ENCODE assay signal across 15 cellular contexts in genomic region chr2:71876542-71877451, GRCh38.
"Had no signal": no experiment of that assay in that cellular context is flagged by ENCODE, and none has a peak within 500 bp of the region (broad histone marks: within the 10 kb centered on the region; RNA-seq: fewer than 3 reads in every experiment).

No MANE protein-coding gene starts in this region.

- DNase-seq: activated CD4-positive, alpha-beta T cell treated with anti-CD3 and anti-CD28 coated beads, Interleukin-2, amount 50 U/mL, for 4 hours; activated gamma-delta T cell; activated T-cell treated with anti-CD3 and anti-CD28 coated beads, Interleukin-2, amount 50 U/mL, for 72 hours; amniotic stem cell; dorsolateral prefrontal cortex; left cardiac atrium; spleen; stimulated activated CD4-positive, alpha-beta T cell treated with anti-CD3 and anti-CD28 coated beads, Interleukin-4, amount 100 ng/mL, for 4 hours; upper lobe of left lung had no signal

- H3K4me3 Mint-ChIP-seq: activated T-cell treated with anti-CD3 and anti-CD28 coated beads, Interleukin-2, amount 50 U/mL, for 72 hours; natural killer cell treated with Interleukin-12 subunit alpha and Interleukin-12 subunit beta and Interleukin-15 and Interleukin-18, amount 100 ng/mL, for 72 hours; stimulated activated memory B cell treated with anti-CD40 and anti-IgM and Interleukin-4, amounts not matched to agents 10 μg/mL and 1 μg/mL and 100 μg/mL, for 72 hours; T-helper 1 cell treated with Interleukin-12 subunit alpha and Interleukin-12 subunit beta and Interleukin-4 antibody, amounts not matched to agents 30 μg/mL and 1 μg/mL, for 36 hours had no signal

- H3K4me3 ChIP-seq: dorsolateral prefrontal cortex, spleen, thoracic aorta, upper lobe of left lung had no signal

- H3K4me1 Mint-ChIP-seq: stimulated activated memory B cell treated with anti-CD40 and anti-IgM and Interleukin-4, amounts not matched to agents 10 μg/mL and 1 μg/mL and 100 μg/mL, for 72 hours had no signal

- H3K27ac Mint-ChIP-seq: activated naive CD4-positive, alpha-beta T cell treated with anti-CD3 and anti-CD28 coated beads, Interleukin-2, amount 50 U/mL, for 72 hours; activated T-cell treated with anti-CD3 and anti-CD28 coated beads, Interleukin-2, amount 50 U/mL, for 72 hours; natural killer cell treated with Interleukin-12 subunit alpha and Interleukin-12 subunit beta and Interleukin-15 and Interleukin-18, amount 100 ng/mL, for 72 hours; stimulated activated memory B cell treated with anti-CD40 and anti-IgM and Interleukin-4, amounts not matched to agents 10 μg/mL and 1 μg/mL and 100 μg/mL, for 72 hours; T-helper 1 cell treated with Interleukin-12 subunit alpha and Interleukin-12 subunit beta and Interleukin-4 antibody, amounts not matched to agents 30 μg/mL and 1 μg/mL, for 36 hours had no signal

- H3K9me3 Mint-ChIP-seq: activated naive CD4-positive, alpha-beta T cell treated with anti-CD3 and anti-CD28 coated beads, Interleukin-2, amount 50 U/mL, for 72 hours; activated T-cell treated with anti-CD3 and anti-CD28 coated beads, Interleukin-2, amount 50 U/mL, for 72 hours; natural killer cell treated with Interleukin-12 subunit alpha and Interleukin-12 subunit beta and Interleukin-15 and Interleukin-18, amount 100 ng/mL, for 72 hours; stimulated activated memory B cell treated with anti-CD40 and anti-IgM and Interleukin-4, amounts not matched to agents 10 μg/mL and 1 μg/mL and 100 μg/mL, for 72 hours; T-helper 1 cell treated with Interleukin-12 subunit alpha and Interleukin-12 subunit beta and Interleukin-4 antibody, amounts not matched to agents 30 μg/mL and 1 μg/mL, for 36 hours had no signal

- ATAC-seq: activated naive CD4-positive, alpha-beta T cell treated with anti-CD3 and anti-CD28 coated beads, Interleukin-2, amount 50 U/mL, for 72 hours; activated T-cell treated with anti-CD3 and anti-CD28 coated beads, Interleukin-2, amount 50 U/mL, for 72 hours; left cardiac atrium; natural killer cell treated with Interleukin-12 subunit alpha and Interleukin-12 subunit beta and Interleukin-15 and Interleukin-18, amount 100 ng/mL, for 72 hours; sciatic nerve; stimulated activated memory B cell treated with anti-CD40 and anti-IgM and Interleukin-4, amounts not matched to agents 10 μg/mL and 1 μg/mL and 100 μg/mL, for 72 hours had no signal

- H3K36me3 Mint-ChIP-seq: activated naive CD4-positive, alpha-beta T cell treated with anti-CD3 and anti-CD28 coated beads, Interleukin-2, amount 50 U/mL, for 72 hours; natural killer cell treated with Interleukin-12 subunit alpha and Interleukin-12 subunit beta and Interleukin-15 and Interleukin-18, amount 100 ng/mL, for 72 hours; stimulated activated memory B cell treated with anti-CD40 and anti-IgM and Interleukin-4, amounts not matched to agents 10 μg/mL and 1 μg/mL and 100 μg/mL, for 72 hours had no signal
